Comparison of ENCODE assay signal across 19 cellular contexts in the genomic region with DNA sequence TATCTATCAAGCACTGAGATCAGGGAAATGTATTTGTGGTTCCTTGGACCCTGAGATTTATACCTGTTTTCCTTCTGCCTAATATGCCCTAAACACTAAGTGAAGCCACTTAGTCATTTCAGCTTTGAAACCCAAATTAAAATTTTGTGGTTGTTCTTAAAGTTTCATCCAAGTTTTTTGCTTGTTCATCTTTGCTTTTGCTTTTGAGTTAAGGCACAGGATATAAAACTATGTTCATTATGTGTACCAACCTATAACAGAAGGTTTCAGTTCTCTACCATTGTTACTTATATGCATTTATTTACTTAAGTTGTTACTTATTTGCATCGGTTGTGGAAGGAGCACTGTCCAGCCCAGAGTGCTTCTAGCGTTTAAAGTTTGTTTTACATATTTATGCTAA.
DNase-seq lines count a peak whose midpoint lies in the region; ATAC-seq and TF ChIP-seq lines count a peak whose summit lies in the region.
"Had no signal": no experiment of that assay in that cellular context is flagged by ENCODE, and none has a peak within 500 bp of the region (broad histone marks: within the 10 kb centered on the region; RNA-seq: fewer than 3 reads in every experiment).

No MANE protein-coding gene starts in this region.

- H3K27me3 ChIP-seq in smooth muscle cell (ENCODE audit: low read depth), result peaks cover 10% of the 10 kb centered on the region
- H3K27me3 ChIP-seq: SJCRH30 had no signal

- no peak overlapping the region for H3K27ac ChIP-seq in smooth muscle cell (ENCODE audit: low read depth)
- H3K27ac ChIP-seq: SJCRH30 had no signal

- H2AFZ ChIP-seq in smooth muscle cell (ENCODE audit: low read depth), result no peak overlapping the region

- no peaks in the 10 kb centered on the region for H3K36me3 ChIP-seq in smooth muscle cell (ENCODE audit: low read depth)
- H3K36me3 ChIP-seq: SJCRH30 had no signal

- ATAC-seq in GM18907 (IDR thresholded peaks at IDR 0.05; ENCODE audit: unreplicated experiment) (peak; percentile 97), GM21528 (IDR thresholded peaks at IDR 0.05; ENCODE audit: low FRiP score, unreplicated experiment) (peak; percentile 96), HG03060 (IDR thresholded peaks at IDR 0.05; ENCODE audit: low read depth, unreplicated experiment) (peak; percentile 83)
- ATAC-seq: effector memory CD8-positive, alpha-beta T cell; sciatic nerve had no signal

- H3K79me2 ChIP-seq in smooth muscle cell (ENCODE audit: low read depth), result no peaks in the 10 kb centered on the region

- no peaks in the 10 kb centered on the region for H4K20me1 ChIP-seq in smooth muscle cell (ENCODE audit: low read depth)

- WGBS in smooth muscle cell (ENCODE audit: low lambda C conversion rate), result 93% methylated on average over 2 of the region's 2 CpGs

- H3K4me3 ChIP-seq in smooth muscle cell, result no peak overlapping the region
- H3K4me3 ChIP-seq: SJCRH30 had no signal

- DNase-seq in NCI-H526 (lab: John Stamatoyannopoulos, UW) (peak; percentile 78 to 79), AG20443 (ENCODE audit: low spot score) (no peak), GF-D8 (lab: John Stamatoyannopoulos, UW) (no peak), smooth muscle cell (lab: John Stamatoyannopoulos, UW; ENCODE audit: unreplicated experiment) (no peak)
- DNase-seq in stimulated activated CD8-positive, alpha-beta memory T cell treated with anti-CD3 and anti-CD28 coated beads, Interleukin-4, amount 100 ng/mL, for 48 hours, result no peak
- DNase-seq: activated CD4-positive, alpha-beta T cell treated with anti-CD3 and anti-CD28 coated beads for 1 hour; activated gamma-delta T cell; Calu3; cerebellar nuclear complex; effector memory CD8-positive, alpha-beta T cell; head of caudate nucleus; NCI-H1694; SJCRH30; stimulated activated CD4-positive, alpha-beta T cell treated with anti-CD3 and anti-CD28 coated beads, Interleukin-2, amount 100 ng/mL, for 48 hours; T1000 had no signal

- no peak overlapping the region for H3K9ac ChIP-seq in smooth muscle cell (ENCODE audit: low read depth)

- H3K9me3 ChIP-seq in smooth muscle cell (replicated peaks; ENCODE audit: low read depth), result no peaks in the 10 kb centered on the region
- H3K9me3 ChIP-seq: SJCRH30 had no signal

- no peak overlapping the region for H3K4me2 ChIP-seq in smooth muscle cell

- no peak for TF ChIP-seq CTCF in smooth muscle cell (IDR thresholded peaks at IDR 0.05; ENCODE audit: borderline replicate concordance, insufficient read depth, poor library complexity, severe bottlenecking)

- no peaks in the 10 kb centered on the region for H3K4me1 ChIP-seq in smooth muscle cell (ENCODE audit: low read depth)
- H3K4me1 ChIP-seq: SJCRH30 had no signal

- no peaks in the 10 kb centered on the region for H3F3A ChIP-seq in smooth muscle cell (ENCODE audit: low read depth)

Comparison
In these comparisons a context has a peak if more than half of its experiments do, and no peak if none do; other contexts are left out.
1. DNase-seq: peak in NCI-H526 (2 of 2); none in AG20443 (single experiment), GF-D8 (single experiment), stimulated activated CD8-positive, alpha-beta memory T cell treated with anti-CD3 and anti-CD28 coated beads, Interleukin-4, amount 100 ng/mL, for 48 hours (single experiment) and smooth muscle cell (single experiment).
2. Peak in every context shown above with its lines, with median percentiles within 50 percentile points of each other: ATAC-seq.